ENCODE assay signal across 26 cellular contexts in genomic region chr5:2901096-2901495, GRCh38.
"Had no signal": no experiment of that assay in that cellular context is flagged by ENCODE, and none has a peak within 500 bp of the region (broad histone marks: within the 10 kb centered on the region; RNA-seq: fewer than 3 reads in every experiment).

No MANE protein-coding gene starts in this region.

- ATAC-seq: activated CD8-positive, alpha-beta memory T cell treated with anti-CD3 and anti-CD28 coated beads, Interleukin-2, amount 10 ng/mL, durations not matched to agents 7 days and 5 days; Right ventricle myocardium inferior; T-cell had no signal

- H3K36me3 ChIP-seq: breast epithelium had no signal

- H3K27ac ChIP-seq: breast epithelium, SK-N-MC had no signal

- H3K4me1 ChIP-seq: breast epithelium had no signal

- H3K4me3 ChIP-seq: breast epithelium, SK-N-MC had no signal

- DNase-seq: activated B cell treated with CpG ODN at 0.5 μM for 24 hours; activated CD4-positive, alpha-beta T cell treated with anti-CD3 and anti-CD28 coated beads for 1 hour; activated CD4-positive, alpha-beta T cell treated with anti-CD3 and anti-CD28 coated beads, Interleukin-2, amount 10 ng/mL, durations not matched to agents 24 days and 14 days; activated CD4-positive, alpha-beta T cell treated with anti-CD3 and anti-CD28 coated beads, Interleukin-2, amount 50 U/mL, for 48 hours; activated CD8-positive, alpha-beta memory T cell treated with anti-CD3 and anti-CD28 coated beads, Interleukin-2, amount 10 ng/mL, durations not matched to agents 7 days and 5 days; activated effector memory CD4-positive, alpha-beta T cell treated with Interleukin-2 at 50 U/mL for 16 hours; activated naive CD4-positive, alpha-beta T cell; activated T-cell treated with anti-CD3 and anti-CD28 coated beads, Interleukin-2, amount 50 U/mL, for 24 hours; aorta; caudate nucleus; Karpas-422; MM.1S; NCI-H1048; NCI-H146; NCI-H1930; NCI-H2171; NCI-H2227 treated with DMSO at 0.1 percent for 48 hours; NCI-H446 treated with DMSO at 0.1 percent for 48 hours; NCI-H524 treated with DMSO at 0.1 percent for 48 hours; NCI-H774; T-cell; T-helper 2 cell; T1000 had no signal
